1 cellular context compared by ENCODE assay signal in the genomic region with DNA sequence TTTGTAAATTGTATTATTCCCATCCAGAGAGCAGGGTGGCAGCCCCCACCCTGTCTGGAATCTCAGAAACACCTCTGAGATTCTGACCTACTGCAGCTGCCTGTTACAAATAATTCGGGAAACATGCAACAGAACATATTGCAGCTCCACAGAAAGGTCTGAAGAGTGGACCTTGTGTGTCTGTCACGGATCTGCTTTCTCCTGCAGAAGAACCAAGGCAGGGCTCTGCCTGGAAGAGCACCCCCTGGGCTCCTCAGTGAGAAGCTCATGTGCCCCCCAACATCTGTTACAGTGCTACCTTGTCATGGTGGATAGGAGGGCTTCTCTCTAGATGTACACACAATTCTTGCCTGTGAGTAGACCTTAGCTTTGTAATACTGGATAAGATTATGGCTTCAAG.
TF ChIP-seq lines count a peak whose summit lies in the region.

No MANE protein-coding gene starts in this region.

TF ChIP-seq in GM23338, 12 proteins besides CTCF, POLR2A, EP300 and RAD21 (continued from another document):
- TF ChIP-seq, protein P1, sequence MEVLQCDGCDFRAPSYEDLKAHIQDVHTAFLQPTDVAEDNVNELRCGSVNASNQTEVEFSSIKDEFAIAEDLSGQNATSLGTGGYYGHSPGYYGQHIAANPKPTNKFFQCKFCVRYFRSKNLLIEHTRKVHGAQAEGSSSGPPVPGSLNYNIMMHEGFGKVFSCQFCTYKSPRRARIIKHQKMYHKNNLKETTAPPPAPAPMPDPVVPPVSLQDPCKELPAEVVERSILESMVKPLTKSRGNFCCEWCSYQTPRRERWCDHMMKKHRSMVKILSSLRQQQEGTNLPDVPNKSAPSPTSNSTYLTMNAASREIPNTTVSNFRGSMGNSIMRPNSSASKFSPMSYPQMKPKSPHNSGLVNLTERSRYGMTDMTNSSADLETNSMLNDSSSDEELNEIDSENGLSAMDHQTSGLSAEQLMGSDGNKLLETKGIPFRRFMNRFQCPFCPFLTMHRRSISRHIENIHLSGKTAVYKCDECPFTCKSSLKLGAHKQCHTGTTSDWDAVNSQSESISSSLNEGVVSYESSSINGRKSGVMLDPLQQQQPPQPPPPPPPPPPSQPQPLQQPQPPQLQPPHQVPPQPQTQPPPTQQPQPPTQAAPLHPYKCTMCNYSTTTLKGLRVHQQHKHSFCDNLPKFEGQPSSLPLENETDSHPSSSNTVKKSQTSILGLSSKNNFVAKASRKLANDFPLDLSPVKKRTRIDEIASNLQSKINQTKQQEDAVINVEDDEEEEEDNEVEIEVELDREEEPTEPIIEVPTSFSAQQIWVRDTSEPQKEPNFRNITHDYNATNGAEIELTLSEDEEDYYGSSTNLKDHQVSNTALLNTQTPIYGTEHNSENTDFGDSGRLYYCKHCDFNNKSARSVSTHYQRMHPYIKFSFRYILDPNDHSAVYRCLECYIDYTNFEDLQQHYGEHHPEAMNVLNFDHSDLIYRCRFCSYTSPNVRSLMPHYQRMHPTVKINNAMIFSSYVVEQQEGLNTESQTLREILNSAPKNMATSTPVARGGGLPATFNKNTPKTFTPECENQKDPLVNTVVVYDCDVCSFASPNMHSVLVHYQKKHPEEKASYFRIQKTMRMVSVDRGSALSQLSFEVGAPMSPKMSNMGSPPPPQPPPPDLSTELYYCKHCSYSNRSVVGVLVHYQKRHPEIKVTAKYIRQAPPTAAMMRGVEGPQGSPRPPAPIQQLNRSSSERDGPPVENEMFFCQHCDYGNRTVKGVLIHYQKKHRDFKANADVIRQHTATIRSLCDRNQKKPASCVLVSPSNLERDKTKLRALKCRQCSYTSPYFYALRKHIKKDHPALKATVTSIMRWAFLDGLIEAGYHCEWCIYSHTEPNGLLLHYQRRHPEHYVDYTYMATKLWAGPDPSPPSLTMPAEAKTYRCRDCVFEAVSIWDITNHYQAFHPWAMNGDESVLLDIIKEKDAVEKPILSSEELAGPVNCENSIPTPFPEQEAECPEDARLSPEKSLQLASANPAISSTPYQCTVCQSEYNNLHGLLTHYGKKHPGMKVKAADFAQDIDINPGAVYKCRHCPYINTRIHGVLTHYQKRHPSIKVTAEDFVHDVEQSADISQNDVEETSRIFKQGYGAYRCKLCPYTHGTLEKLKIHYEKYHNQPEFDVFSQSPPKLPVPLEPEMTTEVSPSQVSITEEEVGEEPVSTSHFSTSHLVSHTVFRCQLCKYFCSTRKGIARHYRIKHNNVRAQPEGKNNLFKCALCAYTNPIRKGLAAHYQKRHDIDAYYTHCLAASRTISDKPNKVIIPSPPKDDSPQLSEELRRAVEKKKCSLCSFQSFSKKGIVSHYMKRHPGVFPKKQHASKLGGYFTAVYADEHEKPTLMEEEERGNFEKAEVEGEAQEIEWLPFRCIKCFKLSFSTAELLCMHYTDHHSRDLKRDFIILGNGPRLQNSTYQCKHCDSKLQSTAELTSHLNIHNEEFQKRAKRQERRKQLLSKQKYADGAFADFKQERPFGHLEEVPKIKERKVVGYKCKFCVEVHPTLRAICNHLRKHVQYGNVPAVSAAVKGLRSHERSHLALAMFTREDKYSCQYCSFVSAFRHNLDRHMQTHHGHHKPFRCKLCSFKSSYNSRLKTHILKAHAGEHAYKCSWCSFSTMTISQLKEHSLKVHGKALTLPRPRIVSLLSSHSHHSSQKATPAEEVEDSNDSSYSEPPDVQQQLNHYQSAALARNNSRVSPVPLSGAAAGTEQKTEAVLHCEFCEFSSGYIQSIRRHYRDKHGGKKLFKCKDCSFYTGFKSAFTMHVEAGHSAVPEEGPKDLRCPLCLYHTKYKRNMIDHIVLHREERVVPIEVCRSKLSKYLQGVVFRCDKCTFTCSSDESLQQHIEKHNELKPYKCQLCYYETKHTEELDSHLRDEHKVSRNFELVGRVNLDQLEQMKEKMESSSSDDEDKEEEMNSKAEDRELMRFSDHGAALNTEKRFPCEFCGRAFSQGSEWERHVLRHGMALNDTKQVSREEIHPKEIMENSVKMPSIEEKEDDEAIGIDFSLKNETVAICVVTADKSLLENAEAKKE (CRISPR knock-in tag; IDR thresholded peaks at IDR 0.05), result no peak
- no peak for TF ChIP-seq STAT1 (IDR thresholded peaks at IDR 0.05; ENCODE audit: unreplicated experiment)
- no peak for TF ChIP-seq JUNB (IDR thresholded peaks at IDR 0.05; ENCODE audit: unreplicated experiment)
- TF ChIP-seq POLR2AphosphoS5 (IDR thresholded peaks at IDR 0.05; ENCODE audit: low read depth), result no peak
- TF ChIP-seq, protein P2, sequence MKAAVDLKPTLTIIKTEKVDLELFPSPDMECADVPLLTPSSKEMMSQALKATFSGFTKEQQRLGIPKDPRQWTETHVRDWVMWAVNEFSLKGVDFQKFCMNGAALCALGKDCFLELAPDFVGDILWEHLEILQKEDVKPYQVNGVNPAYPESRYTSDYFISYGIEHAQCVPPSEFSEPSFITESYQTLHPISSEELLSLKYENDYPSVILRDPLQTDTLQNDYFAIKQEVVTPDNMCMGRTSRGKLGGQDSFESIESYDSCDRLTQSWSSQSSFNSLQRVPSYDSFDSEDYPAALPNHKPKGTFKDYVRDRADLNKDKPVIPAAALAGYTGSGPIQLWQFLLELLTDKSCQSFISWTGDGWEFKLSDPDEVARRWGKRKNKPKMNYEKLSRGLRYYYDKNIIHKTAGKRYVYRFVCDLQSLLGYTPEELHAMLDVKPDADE (IDR thresholded peaks at IDR 0.05), result no peak
- no peak for TF ChIP-seq CREB1 (CRISPR knock-in tag; IDR thresholded peaks at IDR 0.05; ENCODE audit: low read depth)
- TF ChIP-seq EZH2 (IDR thresholded peaks at IDR 0.05; ENCODE audit: low read depth, unreplicated experiment), result no peak
- TF ChIP-seq EZH2phosphoT487 (IDR thresholded peaks at IDR 0.05; ENCODE audit: unreplicated experiment), result no peak
- TF ChIP-seq NANOG (IDR thresholded peaks at IDR 0.05; ENCODE audit: borderline replicate concordance), result no peak
